ENCODE assay signal across 8 cellular contexts in the genomic region with DNA sequence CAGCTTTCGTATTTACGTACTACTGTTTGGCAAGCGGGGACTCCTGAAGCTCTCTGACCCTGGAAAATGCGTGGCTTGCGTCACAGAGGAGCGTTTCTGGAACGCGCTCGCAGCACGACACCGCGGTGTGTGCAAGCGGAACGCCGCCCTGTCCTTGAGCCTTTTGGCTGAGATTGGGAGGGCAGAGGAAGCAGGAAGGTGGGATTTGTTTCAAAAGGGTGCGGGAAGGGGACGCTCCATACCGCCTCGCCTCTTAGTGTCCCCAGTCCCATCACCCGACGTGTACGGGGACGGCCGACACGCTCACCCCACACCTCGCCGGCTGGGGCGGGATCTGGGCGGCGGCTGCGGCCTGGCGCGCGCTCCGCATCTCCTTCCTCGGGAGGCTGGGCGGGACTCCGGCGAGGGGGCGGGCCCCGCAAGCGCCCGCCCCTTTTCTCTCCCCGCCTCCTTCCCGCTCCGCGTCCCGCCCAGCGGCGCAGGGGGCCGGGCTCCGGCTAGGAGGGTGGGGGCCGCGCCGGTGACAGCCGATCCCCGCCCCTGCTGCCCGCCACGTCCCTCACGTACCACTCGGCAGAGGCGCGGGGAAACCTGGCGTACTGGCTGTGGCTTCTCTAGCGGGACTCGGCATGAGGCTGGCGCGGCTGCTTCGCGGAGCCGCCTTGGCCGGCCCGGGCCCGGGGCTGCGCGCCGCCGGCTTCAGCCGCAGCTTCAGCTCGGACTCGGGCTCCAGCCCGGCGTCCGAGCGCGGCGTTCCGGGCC. TPM values are rescaled to one million over a fixed set of nuclear protein-coding genes. Genes with fewer than 3 reads are reported as not detected.
A peak's percentile ranks its signal among the peaks of the same experiment; 100 is the strongest.
DNase-seq lines count a peak whose midpoint lies in the region; ATAC-seq and TF ChIP-seq lines count a peak whose summit lies in the region.

Gene PDK1 (plus strand): TSS at position 569 of the 762 bp plus-strand sequence. CDS start 61 bp downstream, at position 630.

- no peaks in the 10 kb centered on the region for H3K27me3 ChIP-seq in DND-41 (ENCODE audit: insufficient read depth, low read length, poor library complexity)

- H3K27me3 Mint-ChIP-seq in activated T-helper 1 cell treated with anti-CD3 and anti-CD28 coated beads, Interleukin-12 subunit alpha, Interleukin-12 subunit beta, Interleukin-2, Interleukin-4 antibody, amounts not matched to agents 30 ng/mL and 10 ng/mL and 1 ng/mL, durations not matched to agents 14 hours and 24 hours and 36 hours (ENCODE audit: insufficient read depth), result no peaks in the 10 kb centered on the region
- peaks cover 0 to 1% (median 0%) of the 10 kb centered on the region in 5 donors for H3K27me3 Mint-ChIP-seq in naive thymus-derived CD8-positive, alpha-beta T cell

- H3K4me3 Mint-ChIP-seq in activated T-helper 1 cell treated with anti-CD3 and anti-CD28 coated beads, Interleukin-12 subunit alpha, Interleukin-12 subunit beta, Interleukin-2, Interleukin-4 antibody, amounts not matched to agents 30 ng/mL and 10 ng/mL and 1 ng/mL, durations not matched to agents 14 hours and 24 hours and 36 hours, result peak within 1 kb of the TSS; percentile 97
- H3K4me3 Mint-ChIP-seq in naive thymus-derived CD8-positive, alpha-beta T cell, result peak within 1 kb of the TSS; percentile 92 to 98 (median 97)

- peaks cover 23% of the 10 kb centered on the region for H3K36me3 Mint-ChIP-seq in activated T-helper 1 cell treated with anti-CD3 and anti-CD28 coated beads, Interleukin-12 subunit alpha, Interleukin-12 subunit beta, Interleukin-2, Interleukin-4 antibody, amounts not matched to agents 30 ng/mL and 10 ng/mL and 1 ng/mL, durations not matched to agents 14 hours and 24 hours and 36 hours (ENCODE audit: low read depth)
- peaks cover 0 to 27% (median 12%) of the 10 kb centered on the region in 3 donors for H3K36me3 Mint-ChIP-seq in naive thymus-derived CD8-positive, alpha-beta T cell

- H3K27ac Mint-ChIP-seq in activated T-helper 1 cell treated with anti-CD3 and anti-CD28 coated beads, Interleukin-12 subunit alpha, Interleukin-12 subunit beta, Interleukin-2, Interleukin-4 antibody, amounts not matched to agents 30 ng/mL and 10 ng/mL and 1 ng/mL, durations not matched to agents 14 hours and 24 hours and 36 hours, result peak within 1 kb of the TSS; percentile 98
- peak within 1 kb of the TSS; percentile 67 to 97 (median 95) for H3K27ac Mint-ChIP-seq in naive thymus-derived CD8-positive, alpha-beta T cell

- H3K9me3 ChIP-seq in DND-41 (ENCODE audit: insufficient read depth, low read length, severe bottlenecking) (no peaks in the 10 kb centered on the region), KOPT-K1 (ENCODE audit: insufficient read depth, low read length, poor library complexity, severe bottlenecking) (peaks cover 5% of the 10 kb centered on the region)

- peaks cover 46% of the 10 kb centered on the region for H3K79me2 ChIP-seq in DND-41 (ENCODE audit: insufficient read depth, low read length)

- H3K36me3 ChIP-seq in DND-41 (ENCODE audit: insufficient read depth, low read length) (peaks cover 18% of the 10 kb centered on the region), KOPT-K1 (ENCODE audit: insufficient read depth, low read length) (peaks cover 48% of the 10 kb centered on the region)

- intact Hi-C loops in activated T-helper 1 cell treated with anti-CD3 and anti-CD28 coated beads, Interleukin-12 subunit alpha, Interleukin-12 subunit beta, Interleukin-2, Interleukin-4 antibody, amounts not matched to agents 30 ng/mL and 10 ng/mL and 1 ng/mL, durations not matched to agents 14 hours and 24 hours and 36 hours (cut with micrococcal nuclease), result loop anchor here (1.0 to 10.0 kb wide), 13 partner anchors 31 to 1931 kb away; partner anchors contain the start of genes CDCA7, DCAF17, GPR155 and HAT1

- H3K9me3 Mint-ChIP-seq in activated T-helper 1 cell treated with anti-CD3 and anti-CD28 coated beads, Interleukin-12 subunit alpha, Interleukin-12 subunit beta, Interleukin-2, Interleukin-4 antibody, amounts not matched to agents 30 ng/mL and 10 ng/mL and 1 ng/mL, durations not matched to agents 14 hours and 24 hours and 36 hours, result no peaks in the 10 kb centered on the region
- H3K9me3 Mint-ChIP-seq in naive thymus-derived CD8-positive, alpha-beta T cell, result peaks cover 0 to 2% (median 0%) of the 10 kb centered on the region in 9 donors

- TF ChIP-seq CTCF in DND-41 (IDR thresholded peaks at IDR 0.05; ENCODE audit: borderline replicate concordance, extremely low read depth, low read length, poor library complexity, severe bottlenecking), result no peak

- H3K4me1 ChIP-seq in DND-41 (ENCODE audit: insufficient read depth, low read length), result peaks cover 44% of the 10 kb centered on the region

- POLR2A ChIA-PET in naive thymus-derived CD8-positive, alpha-beta T cell (lab: Charles Lee), result interaction anchor here (0.7 to 2.6 kb wide), 14 partner anchors 9 to 1627 kb away, joined by 3 to 46 read pairs (median 4); partner anchors contain the start of gene GORASP2

- H3K4me3 ChIP-seq in DND-41 (ENCODE audit: low read depth in 1 of 2, low read length in 2 of 2), result peak within 1 kb of the TSS; percentile 84 to 92

- ATAC-seq in DND-41 (ENCODE audit: insufficient read depth, low read depth) (peak; percentile 93), GM21825 (IDR thresholded peaks at IDR 0.05; ENCODE audit: unreplicated experiment) (peak; percentile 89)
- peak; percentile 90 to 93 for ATAC-seq in naive thymus-derived CD8-positive, alpha-beta T cell

- peak; percentile 88 for DNase-seq in DND-41
- DNase-seq in RPMI7951 (ENCODE audit: low read depth), result peak; percentile 91
- DNase-seq in activated T-helper 1 cell treated with anti-CD3 and anti-CD28 coated beads, Interleukin-12 subunit alpha, Interleukin-12 subunit beta, Interleukin-2, Interleukin-4 antibody, amounts not matched to agents 30 ng/mL and 10 ng/mL and 1 ng/mL, durations not matched to agents 14 hours and 24 hours and 36 hours (ENCODE audit: low spot score), result peak; percentile 91
- DNase-seq in fibroblast of gingiva (ENCODE audit: low read depth), result peak; percentile 91
- DNase-seq in naive thymus-derived CD8-positive, alpha-beta T cell, result peak; percentile 86 to 94 (median 92)
- DNase-seq in stimulated activated naive CD4-positive, alpha-beta T cell (lab: John Stamatoyannopoulos, UW), result peak; percentile 87 to 95 (median 89)

- peak within 1 kb of the TSS; percentile 95 for H2AFZ ChIP-seq in DND-41 (ENCODE audit: low read depth, low read length)

- peak within 1 kb of the TSS; percentile 75 for H3K4me2 ChIP-seq in DND-41 (ENCODE audit: insufficient read depth, low read length)

- peaks cover 65% of the 10 kb centered on the region for H3K4me1 Mint-ChIP-seq in activated T-helper 1 cell treated with anti-CD3 and anti-CD28 coated beads, Interleukin-12 subunit alpha, Interleukin-12 subunit beta, Interleukin-2, Interleukin-4 antibody, amounts not matched to agents 30 ng/mL and 10 ng/mL and 1 ng/mL, durations not matched to agents 14 hours and 24 hours and 36 hours (ENCODE audit: low read depth)
- H3K4me1 Mint-ChIP-seq in naive thymus-derived CD8-positive, alpha-beta T cell, result peaks cover 23 to 63% (median 56%) of the 10 kb centered on the region in 4 donors

- H3K27ac ChIP-seq in DND-41 (ENCODE audit: low read length), result peak within 1 kb of the TSS; percentile 75
- H3K27ac ChIP-seq in KOPT-K1 (ENCODE audit: low read depth, low read length, poor library complexity, severe bottlenecking), result peak within 1 kb of the TSS; percentile 78

- H3K9ac ChIP-seq in DND-41 (ENCODE audit: low read depth, low read length), result peak within 1 kb of the TSS; percentile 77

- H4K20me1 ChIP-seq in DND-41 (ENCODE audit: insufficient read depth, low read length), result no peaks in the 10 kb centered on the region

RNA-seq across cellular contexts. Expression of gene PDK1, which starts in this region (rescaled TPM):
- total RNA-seq in RPMI7951 (2014; rRNA removed; shearing (Covaris generic)), result 60.7 and 66.9 TPM in 2 replicates
- total RNA-seq in activated T-helper 1 cell treated with anti-CD3 and anti-CD28 coated beads, Interleukin-12 subunit alpha, Interleukin-12 subunit beta, Interleukin-2, Interleukin-4 antibody, amounts not matched to agents 30 ng/mL and 10 ng/mL and 1 ng/mL, durations not matched to agents 14 hours and 24 hours and 36 hours, result 27.6 and 35.8 TPM in 2 replicates
- total RNA-seq in naive thymus-derived CD8-positive, alpha-beta T cell, result 10 to 100 TPM; 64.9 to 72.6 TPM
- 10 to 100 TPM; 37.1 to 64.4 (median 63.7) TPM for polyA plus RNA-seq in naive thymus-derived CD8-positive, alpha-beta T cell

Comparison
In these comparisons a context has a peak if more than half of its experiments do, and no peak if none do; other contexts are left out.
1. Peak in every context shown above with its lines: DNase-seq, ATAC-seq, H3K4me3 ChIP-seq and H3K27ac ChIP-seq.